Comparison of ENCODE assay signal across 22 cellular contexts in genomic region chr12:49885663-49886461, GRCh38. TPM values are rescaled to one million over a fixed set of nuclear protein-coding genes. Genes with fewer than 3 reads are reported as not detected.
DNase-seq lines count a peak whose midpoint lies in the region; ATAC-seq and TF ChIP-seq lines count a peak whose summit lies in the region.
"Had no signal": no experiment of that assay in that cellular context is flagged by ENCODE, and none has a peak within 500 bp of the region (broad histone marks: within the 10 kb centered on the region; RNA-seq: fewer than 3 reads in every experiment).

No MANE protein-coding gene starts in this region.

- DNase-seq in left cardiac atrium (peak; percentile 4), cardiac septum (ENCODE audit: low spot score) (no peak), RWPE2 (ENCODE audit: low spot score) (peak; percentile 23), left kidney (ENCODE audit: low read depth, low spot score) (peak; percentile 66), gastrocnemius medialis (no peak), SJCRH30 (no peak), activated T-cell treated with anti-CD3 and anti-CD28 coated beads for 4 hours (no peak), SIG-M5 (lab: John Stamatoyannopoulos, UW) (no peak)
- DNase-seq: CD4-positive, alpha-beta memory T cell; DMS53; EL; MM.1S; NCI-H1092; NCI-H1436 treated with DMSO at 0.1 percent for 48 hours; NCI-H226 had no signal

- no peaks in the 10 kb centered on the region for H3K36me3 ChIP-seq in RWPE2 (ENCODE audit: low read depth)
- H3K36me3 ChIP-seq in gastrocnemius medialis: no peaks in the 10 kb centered on the region
- H3K36me3 ChIP-seq in SJCRH30: no peaks in the 10 kb centered on the region

- TF ChIP-seq POLR2A in gastrocnemius medialis (IDR thresholded peaks at IDR 0.05): no peak

- H3K9me3 ChIP-seq in RWPE2 (ENCODE audit: severe bottlenecking) (no peaks in the 10 kb centered on the region), gastrocnemius medialis (no peaks in the 10 kb centered on the region), SJCRH30 (replicated peaks) (no peaks in the 10 kb centered on the region)
- H3K9me3 ChIP-seq: A549 had no signal

- in situ Hi-C loops in gastrocnemius medialis (cut with MboI; ENCODE audit: low sequenced_read_pairs in 4 of 4): no loop called here

- intact Hi-C loops in left cardiac atrium (cut with DNase I) (no loop called here), cardiac septum (cut with DNase I) (no loop called here), gastrocnemius medialis (cut with DNase I; ENCODE audit: low total_unique reads) (no loop called here)

- H3K4me1 ChIP-seq in RWPE2 (ENCODE audit: insufficient read depth, poor library complexity, severe bottlenecking) (no peaks in the 10 kb centered on the region), gastrocnemius medialis (no peaks in the 10 kb centered on the region), SJCRH30 (no peaks in the 10 kb centered on the region)

- ATAC-seq in left cardiac atrium: no peak
- ATAC-seq in RWPE2 (ENCODE audit: low read depth): no peak
- ATAC-seq in gastrocnemius medialis: no peak
- ATAC-seq: A549, GM12878, Panc1, Right ventricle myocardium inferior had no signal

- no peak overlapping the region for H3K4me3 ChIP-seq in RWPE2 (ENCODE audit: severe bottlenecking)
- no peak overlapping the region for H3K4me3 ChIP-seq in gastrocnemius medialis
- no peak overlapping the region for H3K4me3 ChIP-seq in SJCRH30
- H3K4me3 ChIP-seq: A549, GM12878, SK-N-MC had no signal

- H3K27me3 ChIP-seq in RWPE2 (ENCODE audit: insufficient read depth, poor library complexity, severe bottlenecking) (no peaks in the 10 kb centered on the region), gastrocnemius medialis (no peaks in the 10 kb centered on the region), SJCRH30 (peaks cover 20% of the 10 kb centered on the region; the same call in 1 of the 2 replicates)

- TF ChIP-seq CTCF in RWPE2 (IDR thresholded peaks at IDR 0.05; ENCODE audit: poor library complexity, severe bottlenecking) (no peak), gastrocnemius medialis (IDR thresholded peaks at IDR 0.05 in 4 of 5, conservative IDR thresholded peaks at IDR 0.05 in 1 of 5) (no peak)

- H3K27ac ChIP-seq in RWPE2 (ENCODE audit: poor library complexity, severe bottlenecking): no peak overlapping the region
- H3K27ac ChIP-seq in gastrocnemius medialis: no peak overlapping the region
- no peak overlapping the region for H3K27ac ChIP-seq in SJCRH30
- H3K27ac ChIP-seq: A549, HL-60, SK-N-MC had no signal

RNA-seq across cellular contexts. Expression of gene FAIM2, which starts 17.8 kb away (rescaled TPM):
- total RNA-seq in left cardiac atrium: 10 to 100 TPM in 1 of 2 donors, 1 to 10 TPM in 1; 6.4 to 25.9 TPM
- total RNA-seq in cardiac septum: 1.7 TPM
- total RNA-seq in gastrocnemius medialis: 1 to 10 TPM in 1 of 4 donors, under 1 TPM in 1, not detected in 2; 0.13 to 1.1 TPM
- total RNA-seq in SJCRH30 (2014; rRNA removed; shearing (Covaris generic)): 0.58 and 0.67 TPM in 2 replicates
- total RNA-seq: GM12878, HT1080 had no signal

RNA-seq across cellular contexts. Expression of gene BCDIN3D, which starts 43.0 kb away (rescaled TPM):
- total RNA-seq in left cardiac atrium: 1 to 10 TPM; 2.9 to 4.0 TPM
- 2.6 TPM for total RNA-seq in cardiac septum
- total RNA-seq in gastrocnemius medialis: 1 to 10 TPM; 1.2 to 2.7 (median 2.3) TPM
- 4.7 and 5.3 TPM in 2 replicates for total RNA-seq in SJCRH30 (2014; rRNA removed; shearing (Covaris generic))

RNA-seq across cellular contexts. Expression of gene NCKAP5L, which starts 57.6 kb away (rescaled TPM):
- total RNA-seq in left cardiac atrium (10 to 100 TPM; 18.6 to 18.8 TPM), cardiac septum (26.5 TPM), gastrocnemius medialis (10 to 100 TPM in 3 of 4 donors, 1 to 10 TPM in 1; 8.4 to 15.5 (median 10.4) TPM)
- 80.1 and 80.7 TPM in 2 replicates for total RNA-seq in SJCRH30 (2014; rRNA removed; shearing (Covaris generic))

Comparison
In these comparisons a context has a peak if more than half of its experiments do, and no peak if none do; other contexts are left out.
1. DNase-seq: peak in left cardiac atrium (single experiment), RWPE2 (single experiment) and left kidney (single experiment); none in cardiac septum (single experiment), gastrocnemius medialis (0 of 2), SJCRH30 (0 of 2), activated T-cell treated with anti-CD3 and anti-CD28 coated beads for 4 hours (single experiment) and SIG-M5 (single experiment).